19 cellular contexts compared by ENCODE assay signal in the genomic region with DNA sequence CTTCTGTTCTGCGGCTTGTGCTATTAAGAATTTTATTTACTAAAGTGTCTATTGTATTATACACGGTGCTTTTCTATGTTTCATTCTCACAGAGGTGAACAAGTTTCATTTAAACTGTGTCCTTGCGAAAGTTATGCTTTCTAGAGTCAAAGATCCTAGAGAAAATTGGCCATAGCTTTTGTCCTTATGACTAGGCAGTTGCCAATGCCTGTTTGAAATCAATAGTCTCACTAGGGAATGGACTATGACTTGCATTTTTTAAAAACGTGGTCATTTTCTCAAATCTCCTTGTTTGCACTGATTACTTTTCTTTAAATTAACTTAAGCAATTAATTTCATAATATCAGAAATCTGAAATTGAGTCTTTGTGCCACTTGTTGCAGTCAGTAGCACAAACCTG.
A peak's percentile ranks its signal among the peaks of the same experiment; 100 is the strongest.
DNase-seq lines count a peak whose midpoint lies in the region; ATAC-seq and TF ChIP-seq lines count a peak whose summit lies in the region.
"Had no signal": no experiment of that assay in that cellular context is flagged by ENCODE, and none has a peak within 500 bp of the region (broad histone marks: within the 10 kb centered on the region; RNA-seq: fewer than 3 reads in every experiment).

No MANE protein-coding gene starts in this region.

- no CpG with 5 or more reads among the region's 4 CpGs for WGBS in trophoblast cell (ENCODE audit: extremely low coverage, insufficient coverage, insufficient read length)

- no peak overlapping the region for H3K18ac ChIP-seq in trophoblast cell (ENCODE audit: low read length)

- H3K9ac ChIP-seq in HUES48 (ENCODE audit: low read depth, low read length) (no peak overlapping the region), trophoblast cell (ENCODE audit: low read length) (no peak overlapping the region)
- H3K9ac ChIP-seq: BLaER1 had no signal

- peaks cover under 1% of the 10 kb centered on the region for H3K4me1 Mint-ChIP-seq in Caco-2 (ENCODE audit: low read depth, unreplicated experiment)
- H3K4me1 Mint-ChIP-seq: activated CD8-positive, alpha-beta memory T cell treated with anti-CD3 and anti-CD28 coated beads, Interleukin-2, amount 10 ng/mL, durations not matched to agents 7 days and 5 days; IgD-negative memory B cell; memory B cell had no signal

- no peak overlapping the region for H3K14ac ChIP-seq in trophoblast cell (ENCODE audit: low read length)

- POLR2A ChIA-PET in Caco-2 (lab: Charles Lee): no interaction called here

- peak overlapping the region; percentile 85 for H3K4me3 Mint-ChIP-seq in Caco-2 (ENCODE audit: unreplicated experiment)
- H3K4me3 Mint-ChIP-seq: activated CD8-positive, alpha-beta memory T cell treated with anti-CD3 and anti-CD28 coated beads, Interleukin-2, amount 10 ng/mL, durations not matched to agents 7 days and 5 days; IgD-negative memory B cell; memory B cell had no signal

- no peak overlapping the region for H2BK120ac ChIP-seq in trophoblast cell (ENCODE audit: insufficient read depth, low read length, poor library complexity)

- H3K4me3 ChIP-seq in Caco-2 (ENCODE audit: low read depth, low read length) (peak overlapping the region; percentile 61), HUES48 (ENCODE audit: low read depth, low read length) (peak overlapping the region; percentile 52; the same call in 1 of the 2 replicates), trophoblast cell (ENCODE audit: low read depth, low read length) (no peak overlapping the region)
- H3K4me3 ChIP-seq: BLaER1 had no signal

- no peak for TF ChIP-seq CTCF in Caco-2 (IDR thresholded peaks at IDR 0.05; ENCODE audit: insufficient read depth in 1 of 2, low read depth in 1 of 2, low read length in 1 of 2, severe bottlenecking in 1 of 2, unreplicated experiment in 1 of 2)

- H3K9me3 Mint-ChIP-seq in Caco-2 (ENCODE audit: unreplicated experiment): no peaks in the 10 kb centered on the region
- H3K9me3 Mint-ChIP-seq: IgD-negative memory B cell, memory B cell, neural crest cell had no signal

- no peak overlapping the region for H2BK12ac ChIP-seq in trophoblast cell (ENCODE audit: low read length)

- H4K12ac ChIP-seq in trophoblast cell (ENCODE audit: low read depth, low read length): no peak overlapping the region

- no peak overlapping the region for H2AFZ ChIP-seq in trophoblast cell (ENCODE audit: insufficient read depth, low read length, poor library complexity)

- H3K79me1 ChIP-seq in trophoblast cell (ENCODE audit: low read length): no peaks in the 10 kb centered on the region

- H3K4me1 ChIP-seq in Caco-2: peaks cover 13% of the 10 kb centered on the region
- peaks cover 23% of the 10 kb centered on the region for H3K4me1 ChIP-seq in HUES48 (ENCODE audit: control insufficient read depth, insufficient read depth, low read length)
- H3K4me1 ChIP-seq in trophoblast cell (ENCODE audit: control insufficient read depth in 1 of 2, insufficient read depth in 2 of 2, low read length in 2 of 2): peaks cover 0 to 5% of the 10 kb centered on the region in 2 experiments
- H3K4me1 ChIP-seq: BLaER1 had no signal

- no peak overlapping the region for H3K4ac ChIP-seq in trophoblast cell (ENCODE audit: low read depth, low read length)

- H3K27me3 Mint-ChIP-seq in Caco-2 (ENCODE audit: insufficient read depth, unreplicated experiment): no peaks in the 10 kb centered on the region
- H3K27me3 Mint-ChIP-seq: activated CD8-positive, alpha-beta memory T cell treated with anti-CD3 and anti-CD28 coated beads, Interleukin-2, amount 10 ng/mL, durations not matched to agents 7 days and 5 days; IgD-negative memory B cell; memory B cell had no signal

- H3K36me3 ChIP-seq in Caco-2 (ENCODE audit: control insufficient read depth, insufficient read depth, low read length): no peaks in the 10 kb centered on the region
- H3K36me3 ChIP-seq in HUES48 (ENCODE audit: control insufficient read depth, insufficient read depth, low read length): no peaks in the 10 kb centered on the region
- H3K36me3 ChIP-seq in trophoblast cell (ENCODE audit: control insufficient read depth in 1 of 2, insufficient read depth in 2 of 2, low read length in 2 of 2): no peaks in the 10 kb centered on the region
- H3K36me3 ChIP-seq: BLaER1 had no signal

- peak overlapping the region; percentile 56 for H3K4me2 ChIP-seq in trophoblast cell (ENCODE audit: low read length)
- H3K4me2 ChIP-seq: BLaER1 had no signal

- no TSS peak for BruUV-seq in Caco-2 (replicated peaks; lab: Mats Ljungman, UMichigan)

- no peak overlapping the region for H4K91ac ChIP-seq in trophoblast cell (ENCODE audit: low read depth, low read length)

- H2BK5ac ChIP-seq in trophoblast cell (ENCODE audit: low read depth, low read length, poor library complexity): no peak overlapping the region

- no peak overlapping the region for H4K8ac ChIP-seq in trophoblast cell (ENCODE audit: low read depth, low read length)

- H3K9me3 ChIP-seq in Caco-2 (no peaks in the 10 kb centered on the region), HUES48 (ENCODE audit: control insufficient read depth, insufficient read depth, low read length) (no peaks in the 10 kb centered on the region), trophoblast cell (ENCODE audit: insufficient read depth, low read depth, low read length) (no peaks in the 10 kb centered on the region)
- H3K9me3 ChIP-seq: BLaER1 had no signal

- intact Hi-C loops in Caco-2 (cut with micrococcal nuclease; ENCODE audit: unreplicated experiment): loop anchor here (2.0 to 10.0 kb wide), 4 partner anchors 35 to 210 kb away; no protein-coding TSS in a partner anchor

- H3K27ac ChIP-seq in HUES48 (ENCODE audit: low read depth, low read length) (no peak overlapping the region), trophoblast cell (ENCODE audit: low read depth, low read length) (no peak overlapping the region)
- H3K27ac ChIP-seq: BLaER1 had no signal

- no peak overlapping the region for H3K23ac ChIP-seq in trophoblast cell (ENCODE audit: low read length)

- no peak overlapping the region for H3K27ac Mint-ChIP-seq in Caco-2 (ENCODE audit: unreplicated experiment)
- H3K27ac Mint-ChIP-seq: activated CD8-positive, alpha-beta memory T cell treated with anti-CD3 and anti-CD28 coated beads, Interleukin-2, amount 10 ng/mL, durations not matched to agents 7 days and 5 days; IgD-negative memory B cell; memory B cell had no signal

- CTCF ChIA-PET in Caco-2 (lab: Charles Lee): no interaction called here

- H3K36me3 Mint-ChIP-seq in Caco-2 (ENCODE audit: insufficient read depth, unreplicated experiment): no peaks in the 10 kb centered on the region
- H3K36me3 Mint-ChIP-seq: activated CD8-positive, alpha-beta memory T cell treated with anti-CD3 and anti-CD28 coated beads, Interleukin-2, amount 10 ng/mL, durations not matched to agents 7 days and 5 days; IgD-negative memory B cell; memory B cell had no signal

- DNase-seq in Caco-2: no peak
- DNase-seq in fibroblast of peridontal ligament (ENCODE audit: extremely low read depth): peak; percentile 50
- no peak for DNase-seq in trophoblast cell
- DNase-seq in stimulated activated CD4-positive, alpha-beta T cell treated with anti-CD3 and anti-CD28 coated beads, Interleukin-15, amount 100 ng/mL, for 24 hours: no peak
- no peak for DNase-seq in COLO668 (lab: John Stamatoyannopoulos, UW; ENCODE audit: unreplicated experiment)
- DNase-seq: activated CD8-positive, alpha-beta memory T cell treated with anti-CD3 and anti-CD28 coated beads, Interleukin-2, amount 10 ng/mL, durations not matched to agents 7 days and 5 days; activated gamma-delta T cell; anterior cingulate cortex; cortex of kidney; DMS79 treated with DMSO at 0.1 percent for 48 hours; NCI-H1048; stimulated activated CD4-positive, alpha-beta T cell treated with anti-CD3 and anti-CD28 coated beads, Interleukin-4, amount 100 ng/mL, for 1 hour; T-helper 9 cell had no signal

- H2AK5ac ChIP-seq in trophoblast cell (ENCODE audit: low read length): no peak overlapping the region

- no peaks in the 10 kb centered on the region for H3K79me2 ChIP-seq in trophoblast cell (ENCODE audit: control insufficient read depth, insufficient read depth, low read length, poor library complexity)

- H3K27me3 ChIP-seq in Caco-2 (replicated peaks; ENCODE audit: control insufficient read depth, insufficient read depth, low read length) (no peaks in the 10 kb centered on the region), HUES48 (ENCODE audit: control insufficient read depth, insufficient read depth, low read length) (no peaks in the 10 kb centered on the region), trophoblast cell (ENCODE audit: insufficient read depth, low read length) (no peaks in the 10 kb centered on the region)

- no peak for ATAC-seq in HG03159 (IDR thresholded peaks at IDR 0.05; ENCODE audit: unreplicated experiment)
- ATAC-seq: activated CD8-positive, alpha-beta memory T cell treated with anti-CD3 and anti-CD28 coated beads, Interleukin-2, amount 10 ng/mL, durations not matched to agents 7 days and 5 days had no signal
